Comparison of ENCODE assay signal across 16 cellular contexts in genomic region chr18:36756262-36756661, GRCh38.
DNase-seq lines count a peak whose midpoint lies in the region; ATAC-seq, FAIRE-seq and TF ChIP-seq lines count a peak whose summit lies in the region.
"Had no signal": no experiment of that assay in that cellular context is flagged by ENCODE, and none has a peak within 500 bp of the region (broad histone marks: within the 10 kb centered on the region; RNA-seq: fewer than 3 reads in every experiment).

No MANE protein-coding gene starts in this region.

- CTCF ChIA-PET in activated CD4-positive, alpha-beta T cell treated with anti-CD3 and anti-CD28 coated beads, Interleukin-2, amount 10 ng/mL, durations not matched to agents 7 days and 5 days (lab: Charles Lee) = no interaction called here

- no peak overlapping the region for H3K4me3 ChIP-seq in pancreas
- no peak overlapping the region for H3K4me3 ChIP-seq in kidney (ENCODE audit: low read length in 2 of 2)
- H3K4me3 ChIP-seq: lung, SK-N-MC had no signal

- H3K4me1 ChIP-seq in pancreas (peaks cover 0 to 8% (median 0%) of the 10 kb centered on the region in 3 donors), kidney (ENCODE audit: control insufficient read depth in 1 of 2, insufficient read depth in 1 of 2, low read depth in 1 of 2, low read length in 2 of 2) (peaks cover 6 to 11% of the 10 kb centered on the region in 2 donors)

- no peak overlapping the region for H3K4me3 Mint-ChIP-seq in activated CD4-positive, alpha-beta T cell treated with anti-CD3 and anti-CD28 coated beads, Interleukin-2, amount 10 ng/mL, durations not matched to agents 7 days and 5 days
- no peak overlapping the region for H3K4me3 Mint-ChIP-seq in natural killer cell
- H3K4me3 Mint-ChIP-seq: activated CD8-positive, alpha-beta T cell treated with anti-CD3 and anti-CD28 coated beads for 36 hours; CD4-positive, alpha-beta memory T cell; stimulated activated naive CD8-positive, alpha-beta T cell treated with anti-CD3 and anti-CD28 coated beads, Interleukin-15, Interleukin-2, amounts not matched to agents 100 ng/mL and 50 ng/mL, for 24 hours had no signal

- H3K36me3 Mint-ChIP-seq in activated CD4-positive, alpha-beta T cell treated with anti-CD3 and anti-CD28 coated beads, Interleukin-2, amount 10 ng/mL, durations not matched to agents 7 days and 5 days (ENCODE audit: low read depth) = no peaks in the 10 kb centered on the region
- no peaks in the 10 kb centered on the region for H3K36me3 Mint-ChIP-seq in natural killer cell
- H3K36me3 Mint-ChIP-seq: CD4-positive, alpha-beta memory T cell had no signal

- 46 to 52% methylated on average over 3 of the region's 3 CpGs for WGBS in pancreas, 2 donors

- H3K27ac ChIP-seq in pancreas (no peak overlapping the region), kidney (ENCODE audit: low read depth in 2 of 2, low read length in 2 of 2) (no peak overlapping the region)
- H3K27ac ChIP-seq: brain microvascular endothelial cell, KMS-11, SK-N-MC had no signal

- H3K4me1 Mint-ChIP-seq in activated CD4-positive, alpha-beta T cell treated with anti-CD3 and anti-CD28 coated beads, Interleukin-2, amount 10 ng/mL, durations not matched to agents 7 days and 5 days = no peaks in the 10 kb centered on the region
- no peaks in the 10 kb centered on the region for H3K4me1 Mint-ChIP-seq in natural killer cell
- H3K4me1 Mint-ChIP-seq: CD4-positive, alpha-beta memory T cell had no signal

- no peaks in the 10 kb centered on the region for H3K27me3 Mint-ChIP-seq in activated CD4-positive, alpha-beta T cell treated with anti-CD3 and anti-CD28 coated beads, Interleukin-2, amount 10 ng/mL, durations not matched to agents 7 days and 5 days
- peaks cover 8 to 10% of the 10 kb centered on the region in 2 donors for H3K27me3 Mint-ChIP-seq in natural killer cell (ENCODE audit: low read depth in 2 of 2)

- no peak overlapping the region for H3K9ac ChIP-seq in kidney (ENCODE audit: low read length in 2 of 2)
- H3K9ac ChIP-seq: KMS-11 had no signal

- no peak for TF ChIP-seq CTCF in pancreas (IDR thresholded peaks at IDR 0.05)
- no peak for TF ChIP-seq CTCF in natural killer cell (IDR thresholded peaks at IDR 0.05)
- TF ChIP-seq CTCF in kidney (IDR thresholded peaks at IDR 0.05; ENCODE audit: borderline replicate concordance, extremely low read depth, insufficient read depth) = no peak

- FAIRE-seq in pancreas (lab: Jason Lieb, UNC) (no peak), kidney (lab: Jason Lieb, UNC) (no peak)
- FAIRE-seq: H54 had no signal

- H3K9me3 ChIP-seq in pancreas (no peaks in the 10 kb centered on the region), kidney (ENCODE audit: control insufficient read depth in 1 of 2, low read length in 2 of 2) (no peaks in the 10 kb centered on the region)

- ATAC-seq in pancreas (peak in 3 of 4 donors; percentile 21 to 51 (median 49)), natural killer cell (no peak)
- ATAC-seq: activated CD8-positive, alpha-beta T cell treated with anti-CD3 and anti-CD28 coated beads for 36 hours had no signal

- H3K27ac Mint-ChIP-seq in activated CD4-positive, alpha-beta T cell treated with anti-CD3 and anti-CD28 coated beads, Interleukin-2, amount 10 ng/mL, durations not matched to agents 7 days and 5 days = no peak overlapping the region
- H3K27ac Mint-ChIP-seq in natural killer cell = no peak overlapping the region
- H3K27ac Mint-ChIP-seq: activated CD8-positive, alpha-beta T cell treated with anti-CD3 and anti-CD28 coated beads for 36 hours; CD4-positive, alpha-beta memory T cell; stimulated activated naive CD8-positive, alpha-beta T cell treated with anti-CD3 and anti-CD28 coated beads, Interleukin-15, Interleukin-2, amounts not matched to agents 100 ng/mL and 50 ng/mL, for 24 hours had no signal

- DNase-seq in GM04504 (ENCODE audit: low read depth) (peak; percentile 50), NCI-H446 treated with DMSO at 0.1 percent for 48 hours (lab: John Stamatoyannopoulos, UW) (peak; percentile 27), fibroblast of gingiva (ENCODE audit: low read depth) (peak; percentile 63), pancreas (no peak), natural killer cell (no peak), kidney (no peak), OCI-M2 (lab: John Stamatoyannopoulos, UW; ENCODE audit: unreplicated experiment) (no peak)
- DNase-seq in activated CD4-positive, alpha-beta T cell treated with anti-CD3 and anti-CD28 coated beads, Interleukin-2, amount 10 ng/mL, durations not matched to agents 7 days and 5 days = no peak
- DNase-seq: activated CD8-positive, alpha-beta T cell treated with anti-CD3 and anti-CD28 coated beads for 36 hours; brain microvascular endothelial cell; CD4-positive, alpha-beta memory T cell had no signal

- no peaks in the 10 kb centered on the region for H3K9me3 Mint-ChIP-seq in activated CD4-positive, alpha-beta T cell treated with anti-CD3 and anti-CD28 coated beads, Interleukin-2, amount 10 ng/mL, durations not matched to agents 7 days and 5 days
- no peaks in the 10 kb centered on the region for H3K9me3 Mint-ChIP-seq in natural killer cell
- H3K9me3 Mint-ChIP-seq: activated CD8-positive, alpha-beta T cell treated with anti-CD3 and anti-CD28 coated beads for 36 hours; CD4-positive, alpha-beta memory T cell; stimulated activated naive CD8-positive, alpha-beta T cell treated with anti-CD3 and anti-CD28 coated beads, Interleukin-15, Interleukin-2, amounts not matched to agents 100 ng/mL and 50 ng/mL, for 24 hours had no signal

- intact Hi-C loops in pancreas (cut with DNase I) (no loop called here), natural killer cell (cut with micrococcal nuclease) (no loop called here), kidney (cut with DNase I) (no loop called here)

- no peaks in the 10 kb centered on the region for H3K36me3 ChIP-seq in pancreas
- H3K36me3 ChIP-seq in kidney (ENCODE audit: control insufficient read depth in 1 of 2, insufficient read depth in 2 of 2, low read length in 2 of 2) = peaks cover 3 to 5% of the 10 kb centered on the region in 2 donors
- H3K36me3 ChIP-seq: brain microvascular endothelial cell had no signal

- no peaks in the 10 kb centered on the region for H3K27me3 ChIP-seq in pancreas
- H3K27me3 ChIP-seq: brain microvascular endothelial cell had no signal

- POLR2A ChIA-PET in activated CD4-positive, alpha-beta T cell treated with anti-CD3 and anti-CD28 coated beads, Interleukin-2, amount 10 ng/mL, durations not matched to agents 7 days and 5 days (lab: Charles Lee) = no interaction called here

Comparison
In these comparisons a context has a peak if more than half of its experiments do, and no peak if none do; other contexts are left out.
1. DNase-seq: peak in GM04504 (single experiment), NCI-H446 treated with DMSO at 0.1 percent for 48 hours (single experiment) and fibroblast of gingiva (single experiment); none in pancreas (0 of 6), activated CD4-positive, alpha-beta T cell treated with anti-CD3 and anti-CD28 coated beads, Interleukin-2, amount 10 ng/mL, durations not matched to agents 7 days and 5 days (single experiment), natural killer cell (single experiment), kidney (single experiment) and OCI-M2 (single experiment).
2. ATAC-seq: peak in pancreas (3 of 4); none in natural killer cell (0 of 3).